ENCODE assay signal across 8 cellular contexts in the genomic region with DNA sequence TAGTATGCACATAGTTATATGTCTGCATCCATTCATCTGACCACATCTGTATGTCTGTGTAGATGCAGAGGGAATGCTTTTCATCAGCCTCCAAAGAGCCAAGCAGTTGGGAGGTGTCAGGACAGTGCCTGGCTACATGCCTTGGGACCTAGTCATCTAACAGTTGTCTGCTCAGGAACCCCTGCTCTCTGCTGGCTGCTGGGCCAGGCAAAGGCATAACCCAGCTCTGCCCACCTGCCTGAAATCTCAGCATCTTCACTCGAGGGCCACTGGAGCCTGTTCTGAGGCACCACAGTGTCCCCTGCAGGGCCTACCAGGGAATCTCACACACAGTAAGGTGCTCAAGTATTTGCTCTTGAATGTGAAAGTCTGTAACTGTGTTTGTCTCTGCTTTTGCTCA. TPM values are rescaled to one million over a fixed set of nuclear protein-coding genes. Genes with fewer than 3 reads are reported as not detected.
DNase-seq lines count a peak whose midpoint lies in the region; ATAC-seq, FAIRE-seq and TF ChIP-seq lines count a peak whose summit lies in the region.

No MANE protein-coding gene starts in this region.

- H3K27me3 ChIP-seq in DOHH2 (ENCODE audit: control insufficient read depth, low read length): peaks cover 33% of the 10 kb centered on the region

- no peaks in the 10 kb centered on the region for H3K36me3 ChIP-seq in DOHH2 (ENCODE audit: control insufficient read depth, low read length)

- H3F3A ChIP-seq in DOHH2 (ENCODE audit: control insufficient read depth, insufficient read depth): no peaks in the 10 kb centered on the region

- WGBS in lower leg skin, 2 donors: 8 to 10% methylated on average over 1 of the region's 1 CpG

- H3K4me1 ChIP-seq in DOHH2 (ENCODE audit: control insufficient read depth, low read length): no peaks in the 10 kb centered on the region

- TF ChIP-seq POLR2A in lower leg skin (IDR thresholded peaks at IDR 0.05): no peak

- no peaks in the 10 kb centered on the region for H3K9me3 ChIP-seq in DOHH2 (ENCODE audit: control insufficient read depth, insufficient read depth, low read length)

- intact Hi-C loops in lower leg skin (cut with DNase I; ENCODE audit: low total_unique reads): no loop called here

- no peaks in the 10 kb centered on the region for H4K20me1 ChIP-seq in DOHH2 (ENCODE audit: control insufficient read depth, insufficient read depth, low read depth, low read length)

- no peak overlapping the region for H3K4me3 ChIP-seq in DOHH2 (ENCODE audit: low read length)
- H3K4me3 ChIP-seq in lower leg skin (ENCODE audit: low read depth, poor library complexity, severe bottlenecking): no peak overlapping the region

- DNase-seq in HTR-8/SVneo (ENCODE audit: insufficient read length, low spot score) (peak; percentile 41), amniotic epithelial cell (ENCODE audit: low read depth) (peak; percentile 53), lung microvascular endothelial cell (ENCODE audit: low read depth in 2 of 2) (peak; percentile 48 to 54), NOMO-1 treated with dmso at 0.1 percent for 144 hours (lab: John Stamatoyannopoulos, UW; ENCODE audit: unreplicated experiment) (no peak), lower leg skin (ENCODE audit: low spot score in 2 of 2) (no peak)

- no peak for ATAC-seq in GM18868 (IDR thresholded peaks at IDR 0.05; ENCODE audit: unreplicated experiment)
- ATAC-seq in GM21717 (IDR thresholded peaks at IDR 0.05; ENCODE audit: unreplicated experiment): no peak

- H3K4me2 ChIP-seq in DOHH2 (ENCODE audit: low read length): no peak overlapping the region

- peak; percentile 55 for FAIRE-seq in HTR-8/SVneo (lab: Jason Lieb, UNC)

- no peak overlapping the region for H3K27ac ChIP-seq in DOHH2 (ENCODE audit: low read depth, low read length)

- TF ChIP-seq CTCF in DOHH2 (IDR thresholded peaks at IDR 0.05; ENCODE audit: low read depth, low read length, poor library complexity, severe bottlenecking): peak; percentile 44
- TF ChIP-seq CTCF in lower leg skin (IDR thresholded peaks at IDR 0.05): no peak

- H3K79me2 ChIP-seq in DOHH2 (ENCODE audit: control insufficient read depth, low read length): no peaks in the 10 kb centered on the region

- no peaks in the 10 kb centered on the region for H3K9me2 ChIP-seq in DOHH2 (replicated peaks; ENCODE audit: control insufficient read depth, low read length)

RNA-seq across cellular contexts. Expression of gene C9orf50, which starts 3.7 kb away (rescaled TPM):
- total RNA-seq in lung microvascular endothelial cell (not detected in 2 replicates), lower leg skin (not detected)

RNA-seq across cellular contexts. Expression of gene NTMT1, which starts 8.8 kb away (rescaled TPM):
- total RNA-seq in lung microvascular endothelial cell: 19.4 and 22.4 TPM in 2 replicates
- 10 to 100 TPM; 19.7 to 31.0 (median 25.7) TPM for total RNA-seq in lower leg skin

RNA-seq across cellular contexts. Expression of gene ASB6, which starts 24.8 kb away (rescaled TPM):
- total RNA-seq in lung microvascular endothelial cell (9.6 and 13.5 TPM in 2 replicates), lower leg skin (10 to 100 TPM; 33.0 to 46.9 (median 40.1) TPM)

RNA-seq across cellular contexts. Expression of gene PRRX2, which starts 48.3 kb away (rescaled TPM):
- total RNA-seq in lung microvascular endothelial cell (0.20 and 0.44 TPM in 2 replicates), lower leg skin (10 to 100 TPM; 10.7 to 24.1 (median 16.6) TPM)

Comparison
In these comparisons a context has a peak if more than half of its experiments do, and no peak if none do; other contexts are left out.
1. DNase-seq: peak in HTR-8/SVneo (single experiment), amniotic epithelial cell (single experiment) and lung microvascular endothelial cell (2 of 2); none in NOMO-1 treated with dmso at 0.1 percent for 144 hours (single experiment) and lower leg skin (0 of 2).